Comparison of ENCODE assay signal across 8 cellular contexts in the genomic region with DNA sequence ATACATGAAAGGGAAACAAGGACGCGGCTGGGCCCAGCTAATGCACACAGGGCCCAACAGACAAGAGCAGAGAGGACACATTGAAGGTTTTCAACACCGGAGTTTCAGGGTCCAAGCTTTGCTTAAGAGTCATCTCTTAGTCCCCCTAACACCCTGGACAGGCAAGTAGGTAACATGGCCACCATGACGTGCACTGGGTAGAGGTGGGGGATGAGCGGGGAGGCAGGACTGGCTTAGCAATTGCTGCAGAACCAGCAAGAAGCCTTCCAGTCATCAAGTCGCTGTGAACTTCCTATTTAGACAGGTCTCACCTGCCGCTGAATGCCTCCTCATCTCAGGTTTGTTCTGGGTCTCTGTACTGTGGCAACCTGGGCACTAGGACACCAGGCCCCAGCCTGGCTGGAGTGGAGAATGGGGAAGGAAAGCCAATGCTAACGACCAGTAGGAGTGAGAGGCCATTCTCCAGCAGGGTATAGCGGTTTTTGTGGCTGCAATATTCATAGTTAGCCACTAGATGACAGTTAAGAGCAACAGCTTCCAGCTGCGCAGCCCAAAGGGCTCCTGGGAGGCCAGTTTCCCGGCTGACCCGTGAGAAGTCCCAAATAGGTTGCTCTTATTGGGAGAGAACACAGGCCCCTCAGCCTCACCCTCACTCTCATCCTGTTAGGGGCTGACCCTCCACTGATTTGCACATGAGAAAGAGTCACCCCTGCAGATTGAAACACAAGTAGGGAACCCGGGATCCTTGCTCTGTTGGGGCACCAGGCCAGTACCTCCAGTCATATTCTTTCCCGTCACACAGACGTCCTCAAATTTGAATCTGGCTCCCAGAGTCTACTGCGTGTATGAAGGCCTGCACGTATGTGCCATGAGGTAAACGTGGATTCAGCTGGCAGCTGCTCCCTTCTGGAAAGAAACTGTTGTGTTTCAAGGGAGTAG. TPM values are rescaled to one million over a fixed set of nuclear protein-coding genes. Genes with fewer than 3 reads are reported as not detected.
DNase-seq lines count a peak whose midpoint lies in the region; ATAC-seq, FAIRE-seq and TF ChIP-seq lines count a peak whose summit lies in the region.

No MANE protein-coding gene starts in this region.

- H3K4me1 ChIP-seq in Karpas-422 (ENCODE audit: low read length) = peaks cover 7% of the 10 kb centered on the region
- peaks cover 8% of the 10 kb centered on the region in 2 donors for H3K4me1 ChIP-seq in kidney (ENCODE audit: control insufficient read depth in 1 of 2, insufficient read depth in 1 of 2, low read depth in 1 of 2, low read length in 2 of 2)

- H3K27me3 ChIP-seq in Karpas-422 (ENCODE audit: low read length) (no peaks in the 10 kb centered on the region), bronchial epithelial cell (ENCODE audit: control insufficient read depth, insufficient read depth, low read length) (no peaks in the 10 kb centered on the region)

- peak overlapping the region; percentile 89 for H2AFZ ChIP-seq in Karpas-422 (ENCODE audit: low read length)

- peak; percentile 82 for ATAC-seq in GM21717 (IDR thresholded peaks at IDR 0.05; ENCODE audit: unreplicated experiment)
- ATAC-seq in stimulated activated effector memory CD8-positive, alpha-beta T cell treated with anti-CD3 and anti-CD28 coated beads, Interleukin-12 subunit alpha, Interleukin-12 subunit beta, amount 100 ng/mL, for 72 hours = peak; percentile 66

- H3K27ac Mint-ChIP-seq in stimulated activated effector memory CD8-positive, alpha-beta T cell treated with anti-CD3 and anti-CD28 coated beads, Interleukin-12 subunit alpha, Interleukin-12 subunit beta, amount 100 ng/mL, for 72 hours = no peak overlapping the region

- H3K4me2 ChIP-seq in Karpas-422 (ENCODE audit: low read depth, low read length, poor library complexity, severe bottlenecking) = peak overlapping the region; percentile 54

- no peaks in the 10 kb centered on the region for H3K36me3 Mint-ChIP-seq in stimulated activated effector memory CD8-positive, alpha-beta T cell treated with anti-CD3 and anti-CD28 coated beads, Interleukin-12 subunit alpha, Interleukin-12 subunit beta, amount 100 ng/mL, for 72 hours

- peak overlapping the region; percentile 49; the same call in 1 of the 2 replicates for H3K9ac ChIP-seq in Karpas-422 (ENCODE audit: low read length)
- no peak overlapping the region for H3K9ac ChIP-seq in kidney (ENCODE audit: low read length in 2 of 2)

- no peaks in the 10 kb centered on the region for H3K9me3 ChIP-seq in Karpas-422 (ENCODE audit: low read length)
- H3K9me3 ChIP-seq in kidney (ENCODE audit: control insufficient read depth in 1 of 2, low read length in 2 of 2) = no peaks in the 10 kb centered on the region

- H3K27ac ChIP-seq in Karpas-422 (ENCODE audit: low read length) (no peak overlapping the region), kidney (ENCODE audit: low read depth in 2 of 2, low read length in 2 of 2) (peak overlapping the region in 1 of 2 donors; percentile 23)

- peaks cover 12% of the 10 kb centered on the region for H3K4me1 Mint-ChIP-seq in stimulated activated effector memory CD8-positive, alpha-beta T cell treated with anti-CD3 and anti-CD28 coated beads, Interleukin-12 subunit alpha, Interleukin-12 subunit beta, amount 100 ng/mL, for 72 hours

- intact Hi-C loops in kidney (cut with DNase I) = no loop called here

- no peaks in the 10 kb centered on the region for H4K20me1 ChIP-seq in Karpas-422 (ENCODE audit: insufficient read depth, low read depth, low read length)

- H3K79me2 ChIP-seq in Karpas-422 (ENCODE audit: low read length) = no peaks in the 10 kb centered on the region

- H3K9me3 Mint-ChIP-seq in stimulated activated effector memory CD8-positive, alpha-beta T cell treated with anti-CD3 and anti-CD28 coated beads, Interleukin-12 subunit alpha, Interleukin-12 subunit beta, amount 100 ng/mL, for 72 hours = no peaks in the 10 kb centered on the region

- H3K9me2 ChIP-seq in Karpas-422 (replicated peaks; ENCODE audit: insufficient read depth, low read length) = no peaks in the 10 kb centered on the region

- TF ChIP-seq CTCF in bronchial epithelial cell (IDR thresholded peaks at IDR 0.05; ENCODE audit: insufficient read depth, low read length, severe bottlenecking) (peak; percentile 92), kidney (IDR thresholded peaks at IDR 0.05; ENCODE audit: borderline replicate concordance, extremely low read depth, insufficient read depth) (peak; percentile 95)

- no peak overlapping the region for H3K4me3 ChIP-seq in Karpas-422 (ENCODE audit: low read length)
- no peak overlapping the region for H3K4me3 ChIP-seq in bronchial epithelial cell (ENCODE audit: low read depth, low read length)
- H3K4me3 ChIP-seq in kidney (ENCODE audit: low read length in 2 of 2) = peak overlapping the region; percentile 7 to 22

- peak; percentile 9 for DNase-seq in activated gamma-delta T cell treated with Interleukin-2 at 50 U/mL for 16 hours
- no peak for DNase-seq in activated gamma-delta T cell (lab: John Stamatoyannopoulos, UW)
- DNase-seq in Karpas-422 = peak; percentile 84
- peak; percentile 88 for DNase-seq in SK-N-DZ (ENCODE audit: low spot score)
- DNase-seq in bronchial epithelial cell (ENCODE audit: low read depth) = peak; percentile 57
- DNase-seq in kidney = peak; percentile 70
- peak; percentile 22 to 66 for DNase-seq in stimulated activated effector memory CD8-positive, alpha-beta T cell treated with anti-CD3 and anti-CD28 coated beads, Interleukin-12 subunit alpha, Interleukin-12 subunit beta, amount 100 ng/mL, for 72 hours (ENCODE audit: low spot score in 2 of 2)

- H3K4me3 Mint-ChIP-seq in stimulated activated effector memory CD8-positive, alpha-beta T cell treated with anti-CD3 and anti-CD28 coated beads, Interleukin-12 subunit alpha, Interleukin-12 subunit beta, amount 100 ng/mL, for 72 hours = no peak overlapping the region

- H3K36me3 ChIP-seq in Karpas-422 (ENCODE audit: insufficient read depth, low read length) = no peaks in the 10 kb centered on the region
- H3K36me3 ChIP-seq in bronchial epithelial cell (ENCODE audit: control insufficient read depth, insufficient read depth, low read length) = no peaks in the 10 kb centered on the region
- H3K36me3 ChIP-seq in kidney (ENCODE audit: control insufficient read depth in 1 of 2, insufficient read depth in 2 of 2, low read length in 2 of 2) = no peaks in the 10 kb centered on the region

- no peak for FAIRE-seq in bronchial epithelial cell (lab: Jason Lieb, UNC)
- FAIRE-seq in kidney (lab: Jason Lieb, UNC) = no peak

RNA-seq across cellular contexts. Expression of gene PIGC, which starts 6.0 kb away (rescaled TPM):
- total RNA-seq in Karpas-422 (2014; rRNA removed; shearing (Covaris generic); ENCODE audit: low replicate concordance) = 14.5 and 24.7 TPM in 2 replicates
- 47.6 and 58.8 TPM in 2 replicates for polyA plus RNA-seq in SK-N-DZ (2014; cell fraction: cytosol; rRNA removed)
- polyA plus RNA-seq in SK-N-DZ (2014; cell fraction: nucleus; rRNA removed) = 23.8 and 30.9 TPM in 2 replicates
- total RNA-seq in bronchial epithelial cell (16.8 and 16.9 TPM in 2 replicates), kidney (27.6 TPM)
- polyA plus RNA-seq in kidney (ENCODE audit: insufficient read depth, low read depth, low replicate concordance) = 28.6 TPM

RNA-seq across cellular contexts. Expression of gene C1orf105, which starts 29.4 kb away (rescaled TPM):
- total RNA-seq in Karpas-422 (2014; rRNA removed; shearing (Covaris generic); ENCODE audit: low replicate concordance) = not detected in 2 replicates
- polyA plus RNA-seq in SK-N-DZ (2014; cell fraction: cytosol; rRNA removed) = not detected in 2 replicates
- polyA plus RNA-seq in SK-N-DZ (2014; cell fraction: nucleus; rRNA removed) = not detected in 2 replicates
- total RNA-seq in bronchial epithelial cell (not detected in 2 replicates), kidney (not detected)
- not detected for polyA plus RNA-seq in kidney (ENCODE audit: insufficient read depth, low read depth, low replicate concordance)

Comparison
In these comparisons a context has a peak if more than half of its experiments do, and no peak if none do; other contexts are left out.
1. H3K4me3 ChIP-seq: peak in kidney (2 of 2); none in Karpas-422 (single experiment) and bronchial epithelial cell (single experiment).